Comparison of ENCODE assay signal across 13 cellular contexts in genomic region chr3:143601738-143602480, GRCh38.
A peak's percentile ranks its signal among the peaks of the same experiment; 100 is the strongest.
DNase-seq lines count a peak whose midpoint lies in the region; ATAC-seq and TF ChIP-seq lines count a peak whose summit lies in the region.
"Had no signal": no experiment of that assay in that cellular context is flagged by ENCODE, and none has a peak within 500 bp of the region (broad histone marks: within the 10 kb centered on the region; RNA-seq: fewer than 3 reads in every experiment).

No MANE protein-coding gene starts in this region.

- H3K27ac ChIP-seq in RWPE1 = peak overlapping the region; percentile 60

- DNase-seq in AG10803 (ENCODE audit: low read depth) (peak; percentile 27), RWPE1 (ENCODE audit: low spot score) (peak; percentile 23), fibroblast of pulmonary artery (ENCODE audit: low read depth) (peak; percentile 77), retina (no peak), DMS 273 treated with DMSO at 0.1 percent for 48 hours (lab: John Stamatoyannopoulos, UW) (no peak)
- DNase-seq: activated naive CD4-positive, alpha-beta T cell treated with anti-CD3 and anti-CD28 coated beads for 36 hours; naive thymus-derived CD8-positive, alpha-beta T cell; NCI-H1105; T-helper 2 cell had no signal

- H3K4me3 ChIP-seq in AG10803 (ENCODE audit: low read length) = no peak overlapping the region
- no peak overlapping the region for H3K4me3 ChIP-seq in fibroblast of pulmonary artery (replicated peaks; ENCODE audit: low read depth, low read length)

- H3K9me3 Mint-ChIP-seq in nephron = no peaks in the 10 kb centered on the region
- H3K9me3 Mint-ChIP-seq: activated naive CD4-positive, alpha-beta T cell treated with anti-CD3 and anti-CD28 coated beads for 36 hours; naive thymus-derived CD8-positive, alpha-beta T cell; stimulated activated naive CD8-positive, alpha-beta T cell treated with anti-CD3 and anti-CD28 coated beads, Interleukin-15, Interleukin-2, amounts not matched to agents 100 ng/mL and 50 ng/mL, for 24 hours had no signal

- H3K36me3 Mint-ChIP-seq in nephron (ENCODE audit: low read depth) = no peaks in the 10 kb centered on the region

- CTCF ChIA-PET in RWPE1 (lab: Yijun Ruan, JAX) = no interaction called here

- H3K4me1 Mint-ChIP-seq in nephron = peaks cover 44% of the 10 kb centered on the region

- peak overlapping the region; percentile 19 to 76 (median 64) for H3K27ac Mint-ChIP-seq in nephron
- H3K27ac Mint-ChIP-seq: activated naive CD4-positive, alpha-beta T cell treated with anti-CD3 and anti-CD28 coated beads for 36 hours; stimulated activated naive CD8-positive, alpha-beta T cell treated with anti-CD3 and anti-CD28 coated beads, Interleukin-15, Interleukin-2, amounts not matched to agents 100 ng/mL and 50 ng/mL, for 24 hours had no signal

- POLR2A ChIA-PET in RWPE1 (lab: Yijun Ruan, JAX; ENCODE audit: low non-redundant PET) = no interaction called here

- H3K27me3 Mint-ChIP-seq in nephron (ENCODE audit: low read depth) = no peaks in the 10 kb centered on the region
- H3K27me3 Mint-ChIP-seq: naive thymus-derived CD8-positive, alpha-beta T cell; stimulated activated naive CD8-positive, alpha-beta T cell treated with anti-CD3 and anti-CD28 coated beads, Interleukin-15, Interleukin-2, amounts not matched to agents 100 ng/mL and 50 ng/mL, for 24 hours had no signal

- no peak for ATAC-seq in GM18868 (IDR thresholded peaks at IDR 0.05; ENCODE audit: unreplicated experiment)
- ATAC-seq in GM21390 (IDR thresholded peaks at IDR 0.05; ENCODE audit: unreplicated experiment) = no peak
- ATAC-seq: naive thymus-derived CD8-positive, alpha-beta T cell had no signal

- TF ChIP-seq CTCF in AG10803 (conservative IDR thresholded peaks at IDR 0.05; ENCODE audit: low read length) (no peak), RWPE1 (conservative IDR thresholded peaks at IDR 0.05; ENCODE audit: low read depth) (no peak), fibroblast of pulmonary artery (IDR thresholded peaks at IDR 0.05; ENCODE audit: low read length, missing control alignments) (no peak), nephron (IDR thresholded peaks at IDR 0.05; ENCODE audit: unreplicated experiment in 3 of 3) (no peak)

- no peak overlapping the region for H3K4me3 Mint-ChIP-seq in nephron
- H3K4me3 Mint-ChIP-seq: activated naive CD4-positive, alpha-beta T cell treated with anti-CD3 and anti-CD28 coated beads for 36 hours; naive thymus-derived CD8-positive, alpha-beta T cell; stimulated activated naive CD8-positive, alpha-beta T cell treated with anti-CD3 and anti-CD28 coated beads, Interleukin-15, Interleukin-2, amounts not matched to agents 100 ng/mL and 50 ng/mL, for 24 hours had no signal

Comparison
In these comparisons a context has a peak if more than half of its experiments do, and no peak if none do; other contexts are left out.
1. DNase-seq: peak in AG10803 (single experiment), RWPE1 (single experiment) and fibroblast of pulmonary artery (single experiment); none in retina (single experiment) and DMS 273 treated with DMSO at 0.1 percent for 48 hours (single experiment).